ENCODE assay signal across 1 cellular context in the genomic region with DNA sequence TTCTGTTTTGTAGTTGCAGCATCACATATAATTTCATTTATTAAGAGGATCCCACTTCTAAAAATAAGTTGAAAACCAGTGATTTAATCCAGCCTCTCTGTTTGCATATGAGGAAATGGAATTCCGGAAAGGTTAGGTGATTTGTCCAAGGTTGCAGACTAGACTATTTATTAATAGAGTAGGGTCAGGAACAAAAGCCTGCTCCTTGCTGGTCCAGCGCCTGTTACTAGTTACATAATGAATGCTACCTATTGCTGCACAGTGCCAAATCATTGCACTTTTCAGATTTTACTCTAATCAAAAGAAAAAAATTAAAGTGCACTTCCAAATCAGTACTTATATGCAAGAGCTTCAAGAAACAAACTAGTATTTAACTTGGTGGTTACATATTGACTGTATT.
A peak's percentile ranks its signal among the peaks of the same experiment; 100 is the strongest.
TF ChIP-seq lines count a peak whose summit lies in the region.

No MANE protein-coding gene starts in this region.

TF ChIP-seq in liver, 16 proteins besides CTCF, POLR2A, EP300 and RAD21:
- TF ChIP-seq, protein P1, sequence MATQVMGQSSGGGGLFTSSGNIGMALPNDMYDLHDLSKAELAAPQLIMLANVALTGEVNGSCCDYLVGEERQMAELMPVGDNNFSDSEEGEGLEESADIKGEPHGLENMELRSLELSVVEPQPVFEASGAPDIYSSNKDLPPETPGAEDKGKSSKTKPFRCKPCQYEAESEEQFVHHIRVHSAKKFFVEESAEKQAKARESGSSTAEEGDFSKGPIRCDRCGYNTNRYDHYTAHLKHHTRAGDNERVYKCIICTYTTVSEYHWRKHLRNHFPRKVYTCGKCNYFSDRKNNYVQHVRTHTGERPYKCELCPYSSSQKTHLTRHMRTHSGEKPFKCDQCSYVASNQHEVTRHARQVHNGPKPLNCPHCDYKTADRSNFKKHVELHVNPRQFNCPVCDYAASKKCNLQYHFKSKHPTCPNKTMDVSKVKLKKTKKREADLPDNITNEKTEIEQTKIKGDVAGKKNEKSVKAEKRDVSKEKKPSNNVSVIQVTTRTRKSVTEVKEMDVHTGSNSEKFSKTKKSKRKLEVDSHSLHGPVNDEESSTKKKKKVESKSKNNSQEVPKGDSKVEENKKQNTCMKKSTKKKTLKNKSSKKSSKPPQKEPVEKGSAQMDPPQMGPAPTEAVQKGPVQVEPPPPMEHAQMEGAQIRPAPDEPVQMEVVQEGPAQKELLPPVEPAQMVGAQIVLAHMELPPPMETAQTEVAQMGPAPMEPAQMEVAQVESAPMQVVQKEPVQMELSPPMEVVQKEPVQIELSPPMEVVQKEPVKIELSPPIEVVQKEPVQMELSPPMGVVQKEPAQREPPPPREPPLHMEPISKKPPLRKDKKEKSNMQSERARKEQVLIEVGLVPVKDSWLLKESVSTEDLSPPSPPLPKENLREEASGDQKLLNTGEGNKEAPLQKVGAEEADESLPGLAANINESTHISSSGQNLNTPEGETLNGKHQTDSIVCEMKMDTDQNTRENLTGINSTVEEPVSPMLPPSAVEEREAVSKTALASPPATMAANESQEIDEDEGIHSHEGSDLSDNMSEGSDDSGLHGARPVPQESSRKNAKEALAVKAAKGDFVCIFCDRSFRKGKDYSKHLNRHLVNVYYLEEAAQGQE (IDR thresholded peaks at IDR 0.05): peak; percentile 51
- TF ChIP-seq TAF1 (conservative IDR thresholded peaks at IDR 0.05) (no peak), HNF4A (conservative IDR thresholded peaks at IDR 0.05) (peak; percentile 34 to 61), HNF4G (IDR thresholded peaks at IDR 0.05) (no peak), RXRA (IDR thresholded peaks at IDR 0.05) (peak; percentile 21 to 63)
TF ChIP-seq in liver: peak in this region for 3.
